17 cellular contexts compared by ENCODE assay signal in genomic region chr20:49615401-49616153, GRCh38. TPM values are rescaled to one million over a fixed set of nuclear protein-coding genes. Genes with fewer than 3 reads are reported as not detected.
DNase-seq lines count a peak whose midpoint lies in the region; ATAC-seq and TF ChIP-seq lines count a peak whose summit lies in the region.
"Had no signal": no experiment of that assay in that cellular context is flagged by ENCODE, and none has a peak within 500 bp of the region (broad histone marks: within the 10 kb centered on the region; RNA-seq: fewer than 3 reads in every experiment).

No MANE protein-coding gene starts in this region.

- H3K27me3 Mint-ChIP-seq in activated T-cell treated with anti-CD3 and anti-CD28 coated beads, Interleukin-2, amount 50 U/mL, for 72 hours (ENCODE audit: low read depth), result no peaks in the 10 kb centered on the region

- intact Hi-C loops in colonic mucosa (cut with DNase I), result loop anchor here (10.0 kb wide), 1 partner anchor 309 kb away; no protein-coding TSS in a partner anchor
- intact Hi-C loops in mucosa of descending colon (cut with DNase I, micrococcal nuclease), result loop anchor here in 1 of 2 donors (10.0 kb wide), 1 partner anchor 229 kb away; no protein-coding TSS in a partner anchor

- no peak overlapping the region for H3K4me3 ChIP-seq in colonic mucosa
- H3K4me3 ChIP-seq in mucosa of descending colon, result no peak overlapping the region
- H3K4me3 ChIP-seq: esophagus muscularis mucosa had no signal

- ATAC-seq in mucosa of descending colon (peak; percentile 78), HG03571 (IDR thresholded peaks at IDR 0.05; ENCODE audit: unreplicated experiment) (no peak)
- no peak for ATAC-seq in activated T-cell treated with anti-CD3 and anti-CD28 coated beads, Interleukin-2, amount 50 U/mL, for 72 hours (replicated peaks in 1 of 2)

- H3K4me3 Mint-ChIP-seq in activated T-cell treated with anti-CD3 and anti-CD28 coated beads, Interleukin-2, amount 50 U/mL, for 72 hours, result no peak overlapping the region
- H3K4me3 Mint-ChIP-seq: activated naive CD4-positive, alpha-beta T cell treated with anti-CD3 and anti-CD28 coated beads, Interleukin-2, amount 50 U/mL, for 24 hours; naive B cell; T-helper 2 cell treated with Interferon-gamma antibody and Interleukin-4, amounts not matched to agents 5 μg/mL and 100 μg/mL, for 36 hours had no signal

- DNase-seq in Ammon's horn (ENCODE audit: low spot score), result peak; percentile 36
- DNase-seq in HT-29 (ENCODE audit: low spot score), result peak; percentile 94
- DNase-seq in colonic mucosa, result peak; percentile 50
- peak; percentile 50 to 76 (median 68) for DNase-seq in mucosa of descending colon
- no peak for DNase-seq in stimulated activated CD4-positive, alpha-beta T cell treated with anti-CD3 and anti-CD28 coated beads, Interleukin-12 subunit alpha, Interleukin-12 subunit beta, amount 100 ng/mL, for 4 hours
- no peak for DNase-seq in stimulated activated CD4-positive, alpha-beta T cell treated with anti-CD3 and anti-CD28 coated beads, Interleukin-2, amount 100 ng/mL, for 24 hours
- DNase-seq in activated T-cell treated with anti-CD3 and anti-CD28 coated beads, Interleukin-2, amount 50 U/mL, for 72 hours, result no peak
- DNase-seq: activated CD8-positive, alpha-beta memory T cell treated with anti-CD3 and anti-CD28 coated beads for 24 hours; AML-193; GDM1; KG1; naive B cell had no signal

- peaks cover 5% of the 10 kb centered on the region for H3K4me1 Mint-ChIP-seq in activated T-cell treated with anti-CD3 and anti-CD28 coated beads, Interleukin-2, amount 50 U/mL, for 72 hours (ENCODE audit: low read depth)

- H3K36me3 ChIP-seq in colonic mucosa, result no peaks in the 10 kb centered on the region
- no peaks in the 10 kb centered on the region for H3K36me3 ChIP-seq in mucosa of descending colon (ENCODE audit: low read depth)
- H3K36me3 ChIP-seq: esophagus muscularis mucosa had no signal

- H3K27ac Mint-ChIP-seq in activated T-cell treated with anti-CD3 and anti-CD28 coated beads, Interleukin-2, amount 50 U/mL, for 72 hours, result no peak overlapping the region
- H3K27ac Mint-ChIP-seq: activated naive CD4-positive, alpha-beta T cell treated with anti-CD3 and anti-CD28 coated beads, Interleukin-2, amount 50 U/mL, for 24 hours; T-helper 2 cell treated with Interferon-gamma antibody and Interleukin-4, amounts not matched to agents 5 μg/mL and 100 μg/mL, for 36 hours had no signal

- H3K27ac ChIP-seq in colonic mucosa, result no peak overlapping the region
- H3K27ac ChIP-seq: esophagus muscularis mucosa had no signal

- no peaks in the 10 kb centered on the region for H3K9me3 Mint-ChIP-seq in activated T-cell treated with anti-CD3 and anti-CD28 coated beads, Interleukin-2, amount 50 U/mL, for 72 hours
- H3K9me3 Mint-ChIP-seq: activated naive CD4-positive, alpha-beta T cell treated with anti-CD3 and anti-CD28 coated beads, Interleukin-2, amount 50 U/mL, for 24 hours; naive B cell; T-helper 2 cell treated with Interferon-gamma antibody and Interleukin-4, amounts not matched to agents 5 μg/mL and 100 μg/mL, for 36 hours had no signal

- H3K4me1 ChIP-seq in colonic mucosa (peaks cover 4% of the 10 kb centered on the region), mucosa of descending colon (ENCODE audit: low read depth) (peaks cover 9% of the 10 kb centered on the region)

- H3K9me3 ChIP-seq in colonic mucosa, result no peaks in the 10 kb centered on the region
- no peaks in the 10 kb centered on the region for H3K9me3 ChIP-seq in mucosa of descending colon
- H3K9me3 ChIP-seq: esophagus muscularis mucosa had no signal

- no peaks in the 10 kb centered on the region for H3K36me3 Mint-ChIP-seq in activated T-cell treated with anti-CD3 and anti-CD28 coated beads, Interleukin-2, amount 50 U/mL, for 72 hours (ENCODE audit: insufficient read depth in 2 of 2)
- H3K36me3 Mint-ChIP-seq: activated naive CD4-positive, alpha-beta T cell treated with anti-CD3 and anti-CD28 coated beads, Interleukin-2, amount 50 U/mL, for 24 hours; naive B cell had no signal

- H3K27me3 ChIP-seq in colonic mucosa, result no peaks in the 10 kb centered on the region
- H3K27me3 ChIP-seq: esophagus muscularis mucosa had no signal

- no peak for TF ChIP-seq CTCF in colonic mucosa (IDR thresholded peaks at IDR 0.05)
- TF ChIP-seq CTCF in mucosa of descending colon (IDR thresholded peaks at IDR 0.05), result no peak

- no peak overlapping the region for H3K9ac ChIP-seq in colonic mucosa (ENCODE audit: low read depth in 2 of 2, low read length in 2 of 2)

RNA-seq across cellular contexts. Expression of gene PTGIS, which starts 47.6 kb away (rescaled TPM):
- not detected in 2 replicates for total RNA-seq in HT-29 (2014; rRNA removed; shearing (Covaris generic))
- total RNA-seq in colonic mucosa (1 to 10 TPM in 1 of 2 donors, under 1 TPM in 1; 0.94 to 8.0 TPM), mucosa of descending colon (10 to 100 TPM in 2 of 3 donors, 1 to 10 TPM in 1; 3.8 to 45.8 (median 12.3) TPM)
- total RNA-seq in activated T-cell treated with anti-CD3 and anti-CD28 coated beads, Interleukin-2, amount 50 U/mL, for 72 hours, result 1 to 10 TPM; 1.8 to 6.3 TPM
- total RNA-seq: OCI-LY7 had no signal

Comparison
In these comparisons a context has a peak if more than half of its experiments do, and no peak if none do; other contexts are left out.
1. DNase-seq: peak in Ammon's horn (single experiment), HT-29 (single experiment), colonic mucosa (single experiment) and mucosa of descending colon (3 of 3); none in stimulated activated CD4-positive, alpha-beta T cell treated with anti-CD3 and anti-CD28 coated beads, Interleukin-12 subunit alpha, Interleukin-12 subunit beta, amount 100 ng/mL, for 4 hours (single experiment), stimulated activated CD4-positive, alpha-beta T cell treated with anti-CD3 and anti-CD28 coated beads, Interleukin-2, amount 100 ng/mL, for 24 hours (0 of 2) and activated T-cell treated with anti-CD3 and anti-CD28 coated beads, Interleukin-2, amount 50 U/mL, for 72 hours (0 of 2).